1 cellular context compared by ENCODE assay signal in genomic region chr19:45876411-45877197, GRCh38.
TF ChIP-seq lines count a peak whose summit lies in the region.

No MANE protein-coding gene starts in this region.

TF ChIP-seq in K562, 482 proteins besides CTCF, POLR2A, EP300 and RAD21 (continued from another document and continues in another):
- TF ChIP-seq MTA3 (IDR thresholded peaks at IDR 0.05; ENCODE audit: borderline replicate concordance) (peak; percentile 72; the same call in 1 of the 2 replicates), KAT7 (CRISPR knock-in tag; IDR thresholded peaks at IDR 0.05; ENCODE audit: borderline replicate concordance) (no peak), GTF2E2 (tag; IDR thresholded peaks at IDR 0.05) (peak; percentile 55; the same call in 1 of the 2 replicates), ETV6 (IDR thresholded peaks at IDR 0.05; ENCODE audit: borderline replicate concordance in 1 of 2, low read depth in 2 of 2, low read length in 1 of 2) (no peak), ETV6 (CRISPR knock-in tag; IDR thresholded peaks at IDR 0.05; ENCODE audit: borderline replicate concordance) (no peak), NR4A1 (CRISPR knock-in tag; IDR thresholded peaks at IDR 0.05) (no peak), NR4A1 (tag; IDR thresholded peaks at IDR 0.05) (no peak), SRSF3 (IDR thresholded peaks at IDR 0.05; ENCODE audit: insufficient read depth, low read length) (no peak), E4F1 (CRISPR knock-in tag; IDR thresholded peaks at IDR 0.05; ENCODE audit: borderline replicate concordance) (no peak), TAF15 (IDR thresholded peaks at IDR 0.05; ENCODE audit: low read depth, low read length) (no peak), FOXA3 (CRISPR knock-in tag; conservative IDR thresholded peaks at IDR 0.05 in 1 of 2, IDR thresholded peaks at IDR 0.05 in 1 of 2) (no peak), ZNF253 (CRISPR knock-in tag; conservative IDR thresholded peaks at IDR 0.05) (no peak), DACH1 (IDR thresholded peaks at IDR 0.05; ENCODE audit: partially characterized antibody) (no peak), ZNF23 (CRISPR knock-in tag; IDR thresholded peaks at IDR 0.05) (no peak), KDM5B (IDR thresholded peaks at IDR 0.05; ENCODE audit: insufficient replicate concordance, low read depth, low read length) (no peak), TCF7 (IDR thresholded peaks at IDR 0.05; ENCODE audit: borderline replicate concordance) (no peak), ZBTB26 (CRISPR knock-in tag; IDR thresholded peaks at IDR 0.05) (peak; percentile 92; the same call in 1 of the 2 replicates), PTRF (tag; IDR thresholded peaks at IDR 0.05) (no peak), HDAC6 (IDR thresholded peaks at IDR 0.05; ENCODE audit: low read depth, low read length) (no peak), FOXO4 (CRISPR knock-in tag; IDR thresholded peaks at IDR 0.05) (no peak), CTBP1 (IDR thresholded peaks at IDR 0.05; ENCODE audit: borderline replicate concordance) (peak; percentile 67), RFX1 (IDR thresholded peaks at IDR 0.05) (no peak), ATF6 (CRISPR knock-in tag; IDR thresholded peaks at IDR 0.05) (no peak), IFI16 (CRISPR knock-in tag; IDR thresholded peaks at IDR 0.05) (no peak), NR2C2 (CRISPR knock-in tag; IDR thresholded peaks at IDR 0.05) (no peak), NR2C2 (tag; IDR thresholded peaks at IDR 0.05) (no peak)
- TF ChIP-seq, protein P1, sequence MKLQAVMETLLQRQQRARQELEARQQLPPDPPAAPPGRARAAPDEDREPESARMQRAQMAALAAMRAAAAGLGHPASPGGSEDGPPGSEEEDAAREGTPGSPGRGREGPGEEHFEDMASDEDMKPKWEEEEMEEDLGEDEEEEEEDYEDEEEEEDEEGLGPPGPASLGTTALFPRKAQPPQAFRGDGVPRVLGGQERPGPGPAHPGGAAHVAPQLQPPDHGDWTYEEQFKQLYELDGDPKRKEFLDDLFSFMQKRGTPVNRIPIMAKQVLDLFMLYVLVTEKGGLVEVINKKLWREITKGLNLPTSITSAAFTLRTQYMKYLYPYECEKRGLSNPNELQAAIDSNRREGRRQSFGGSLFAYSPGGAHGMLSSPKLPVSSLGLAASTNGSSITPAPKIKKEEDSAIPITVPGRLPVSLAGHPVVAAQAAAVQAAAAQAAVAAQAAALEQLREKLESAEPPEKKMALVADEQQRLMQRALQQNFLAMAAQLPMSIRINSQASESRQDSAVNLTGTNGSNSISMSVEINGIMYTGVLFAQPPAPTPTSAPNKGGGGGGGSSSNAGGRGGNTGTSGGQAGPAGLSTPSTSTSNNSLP (IDR thresholded peaks at IDR 0.05; ENCODE audit: borderline replicate concordance, low read depth, low read length), result no peak
- TF ChIP-seq, protein P2, sequence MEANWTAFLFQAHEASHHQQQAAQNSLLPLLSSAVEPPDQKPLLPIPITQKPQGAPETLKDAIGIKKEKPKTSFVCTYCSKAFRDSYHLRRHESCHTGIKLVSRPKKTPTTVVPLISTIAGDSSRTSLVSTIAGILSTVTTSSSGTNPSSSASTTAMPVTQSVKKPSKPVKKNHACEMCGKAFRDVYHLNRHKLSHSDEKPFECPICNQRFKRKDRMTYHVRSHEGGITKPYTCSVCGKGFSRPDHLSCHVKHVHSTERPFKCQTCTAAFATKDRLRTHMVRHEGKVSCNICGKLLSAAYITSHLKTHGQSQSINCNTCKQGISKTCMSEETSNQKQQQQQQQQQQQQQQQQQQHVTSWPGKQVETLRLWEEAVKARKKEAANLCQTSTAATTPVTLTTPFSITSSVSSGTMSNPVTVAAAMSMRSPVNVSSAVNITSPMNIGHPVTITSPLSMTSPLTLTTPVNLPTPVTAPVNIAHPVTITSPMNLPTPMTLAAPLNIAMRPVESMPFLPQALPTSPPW (CRISPR knock-in tag; IDR thresholded peaks at IDR 0.05), result peak; percentile 87
- TF ChIP-seq, protein P3, sequence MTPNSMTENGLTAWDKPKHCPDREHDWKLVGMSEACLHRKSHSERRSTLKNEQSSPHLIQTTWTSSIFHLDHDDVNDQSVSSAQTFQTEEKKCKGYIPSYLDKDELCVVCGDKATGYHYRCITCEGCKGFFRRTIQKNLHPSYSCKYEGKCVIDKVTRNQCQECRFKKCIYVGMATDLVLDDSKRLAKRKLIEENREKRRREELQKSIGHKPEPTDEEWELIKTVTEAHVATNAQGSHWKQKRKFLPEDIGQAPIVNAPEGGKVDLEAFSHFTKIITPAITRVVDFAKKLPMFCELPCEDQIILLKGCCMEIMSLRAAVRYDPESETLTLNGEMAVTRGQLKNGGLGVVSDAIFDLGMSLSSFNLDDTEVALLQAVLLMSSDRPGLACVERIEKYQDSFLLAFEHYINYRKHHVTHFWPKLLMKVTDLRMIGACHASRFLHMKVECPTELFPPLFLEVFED (CRISPR knock-in tag; conservative IDR thresholded peaks at IDR 0.05), result 0 out of 2 replicates have a peak, but pooled peaks have one; percentile 73
- TF ChIP-seq, protein P4, sequence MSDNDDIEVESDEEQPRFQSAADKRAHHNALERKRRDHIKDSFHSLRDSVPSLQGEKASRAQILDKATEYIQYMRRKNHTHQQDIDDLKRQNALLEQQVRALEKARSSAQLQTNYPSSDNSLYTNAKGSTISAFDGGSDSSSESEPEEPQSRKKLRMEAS (CRISPR knock-in tag; IDR thresholded peaks at IDR 0.05), result no peak
- TF ChIP-seq, protein P5, sequence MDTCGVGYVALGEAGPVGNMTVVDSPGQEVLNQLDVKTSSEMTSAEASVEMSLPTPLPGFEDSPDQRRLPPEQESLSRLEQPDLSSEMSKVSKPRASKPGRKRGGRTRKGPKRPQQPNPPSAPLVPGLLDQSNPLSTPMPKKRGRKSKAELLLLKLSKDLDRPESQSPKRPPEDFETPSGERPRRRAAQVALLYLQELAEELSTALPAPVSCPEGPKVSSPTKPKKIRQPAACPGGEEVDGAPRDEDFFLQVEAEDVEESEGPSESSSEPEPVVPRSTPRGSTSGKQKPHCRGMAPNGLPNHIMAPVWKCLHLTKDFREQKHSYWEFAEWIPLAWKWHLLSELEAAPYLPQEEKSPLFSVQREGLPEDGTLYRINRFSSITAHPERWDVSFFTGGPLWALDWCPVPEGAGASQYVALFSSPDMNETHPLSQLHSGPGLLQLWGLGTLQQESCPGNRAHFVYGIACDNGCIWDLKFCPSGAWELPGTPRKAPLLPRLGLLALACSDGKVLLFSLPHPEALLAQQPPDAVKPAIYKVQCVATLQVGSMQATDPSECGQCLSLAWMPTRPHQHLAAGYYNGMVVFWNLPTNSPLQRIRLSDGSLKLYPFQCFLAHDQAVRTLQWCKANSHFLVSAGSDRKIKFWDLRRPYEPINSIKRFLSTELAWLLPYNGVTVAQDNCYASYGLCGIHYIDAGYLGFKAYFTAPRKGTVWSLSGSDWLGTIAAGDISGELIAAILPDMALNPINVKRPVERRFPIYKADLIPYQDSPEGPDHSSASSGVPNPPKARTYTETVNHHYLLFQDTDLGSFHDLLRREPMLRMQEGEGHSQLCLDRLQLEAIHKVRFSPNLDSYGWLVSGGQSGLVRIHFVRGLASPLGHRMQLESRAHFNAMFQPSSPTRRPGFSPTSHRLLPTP (IDR thresholded peaks at IDR 0.05; ENCODE audit: borderline replicate concordance, extremely low read depth, insufficient read length), result no peak
- TF ChIP-seq, protein P6, sequence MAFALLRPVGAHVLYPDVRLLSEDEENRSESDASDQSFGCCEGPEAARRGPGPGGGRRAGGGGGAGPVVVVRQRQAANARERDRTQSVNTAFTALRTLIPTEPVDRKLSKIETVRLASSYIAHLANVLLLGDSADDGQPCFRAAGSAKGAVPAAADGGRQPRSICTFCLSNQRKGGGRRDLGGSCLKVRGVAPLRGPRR (CRISPR knock-in tag; IDR thresholded peaks at IDR 0.05), result no peak
- TF ChIP-seq, protein P7, sequence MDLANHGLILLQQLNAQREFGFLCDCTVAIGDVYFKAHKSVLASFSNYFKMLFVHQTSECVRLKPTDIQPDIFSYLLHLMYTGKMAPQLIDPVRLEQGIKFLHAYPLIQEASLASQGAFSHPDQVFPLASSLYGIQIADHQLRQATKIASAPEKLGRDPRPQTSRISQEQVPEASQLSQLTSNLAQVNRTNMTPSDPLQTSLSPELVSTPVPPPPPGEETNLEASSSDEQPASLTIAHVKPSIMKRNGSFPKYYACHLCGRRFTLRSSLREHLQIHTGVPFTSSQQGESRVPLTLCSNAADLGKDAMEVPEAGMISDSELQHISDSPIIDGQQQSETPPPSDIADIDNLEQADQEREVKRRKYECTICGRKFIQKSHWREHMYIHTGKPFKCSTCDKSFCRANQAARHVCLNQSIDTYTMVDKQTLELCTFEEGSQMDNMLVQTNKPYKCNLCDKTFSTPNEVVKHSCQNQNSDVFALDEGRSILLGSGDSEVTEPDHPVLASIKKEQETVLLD (IDR thresholded peaks at IDR 0.05), result peak; percentile 78
